Comparison of ENCODE assay signal across 33 cellular contexts in genomic region chr10:122777515-122778059, GRCh38.
"Had no signal": no experiment of that assay in that cellular context is flagged by ENCODE, and none has a peak within 500 bp of the region (broad histone marks: within the 10 kb centered on the region; RNA-seq: fewer than 3 reads in every experiment).

No MANE protein-coding gene starts in this region.

- DNase-seq: activated CD4-positive, alpha-beta memory T cell treated with anti-CD3 and anti-CD28 coated beads, Interleukin-2, amount 10 ng/mL, durations not matched to agents 7 days and 5 days; activated CD4-positive, alpha-beta T cell treated with anti-CD3 and anti-CD28 coated beads for 1 hour; activated CD4-positive, alpha-beta T cell treated with anti-CD3 and anti-CD28 coated beads for 36 hours; activated CD4-positive, alpha-beta T cell treated with anti-CD3 and anti-CD28 coated beads for 48 hours; activated CD4-positive, alpha-beta T cell treated with anti-CD3 and anti-CD28 coated beads, Interleukin-2, amount 10 ng/mL, durations not matched to agents 7 days and 5 days; activated CD4-positive, alpha-beta T cell treated with anti-CD3 and anti-CD28 coated beads, Interleukin-2, amount 50 U/mL, for 48 hours; activated CD4-positive, CD25-positive, alpha-beta regulatory T cell; activated CD8-positive, alpha-beta memory T cell treated with anti-CD3 and anti-CD28 coated beads for 24 hours; activated CD8-positive, alpha-beta memory T cell treated with anti-CD3 and anti-CD28 coated beads, Interleukin-2, amount 10 ng/mL, durations not matched to agents 7 days and 5 days; activated CD8-positive, alpha-beta memory T cell treated with anti-CD3 and anti-CD28 coated beads, Interleukin-2, amount 50 U/mL, for 48 hours; activated CD8-positive, alpha-beta T cell treated with anti-CD3 and anti-CD28 coated beads, Interleukin-2, amount 10 ng/mL, durations not matched to agents 7 days and 5 days; activated effector memory CD4-positive, alpha-beta T cell treated with Interleukin-2 at 50 U/mL for 16 hours; activated gamma-delta T cell; activated naive CD4-positive, alpha-beta T cell treated with anti-CD3 and anti-CD28 coated beads, Interleukin-2, amount 10 ng/mL, durations not matched to agents 7 days and 5 days; activated naive CD4-positive, alpha-beta T cell treated with Interleukin-2 at 50 U/mL for 16 hours; activated naive CD8-positive, alpha-beta T cell treated with anti-CD3 and anti-CD28 coated beads, Interleukin-2, amount 10 ng/mL, durations not matched to agents 7 days and 5 days; activated naive CD8-positive, alpha-beta T cell treated with anti-CD3 and anti-CD28 coated beads, Interleukin-2, amount 50 U/mL, for 24 hours; activated T-cell treated with anti-CD3 and anti-CD28 coated beads, Interleukin-2, amount 50 U/mL, for 24 hours; activated T-cell treated with anti-CD3 and anti-CD28 coated beads, Interleukin-2, amount 50 U/mL, for 48 hours; amygdala; anterior cingulate cortex; caudate nucleus; cerebellar nuclear complex; T-helper 1 cell; T-helper 2 cell; T-helper 9 cell; WERI-Rb-1 had no signal

- H3K27ac ChIP-seq: ascending aorta, cardiac muscle cell, WERI-Rb-1 had no signal

- H3K4me3 ChIP-seq: ascending aorta, cardiac muscle cell had no signal

- FAIRE-seq: bronchial epithelial cell, TTC549 had no signal

- H3K4me1 ChIP-seq: ascending aorta had no signal

- H3K9me3 ChIP-seq: ascending aorta had no signal

- H3K36me3 ChIP-seq: ascending aorta, cardiac muscle cell, WERI-Rb-1 had no signal

- H3K27me3 ChIP-seq: ascending aorta, cardiac muscle cell had no signal

- ATAC-seq: activated CD4-positive, alpha-beta T cell treated with anti-CD3 and anti-CD28 coated beads for 36 hours; activated CD4-positive, CD25-positive, alpha-beta regulatory T cell treated with anti-CD3 and anti-CD28 coated beads, Interleukin-2, amount 50 U/mL, for 24 hours; activated CD8-positive, alpha-beta memory T cell treated with anti-CD3 and anti-CD28 coated beads, Interleukin-2, amount 10 ng/mL, durations not matched to agents 7 days and 5 days; activated CD8-positive, alpha-beta T cell treated with anti-CD3 and anti-CD28 coated beads, Interleukin-2, amount 10 ng/mL, durations not matched to agents 7 days and 5 days; activated naive CD8-positive, alpha-beta T cell treated with anti-CD3 and anti-CD28 coated beads, Interleukin-2, amount 50 U/mL, for 24 hours; WTC11 had no signal
